In the genomic region with DNA sequence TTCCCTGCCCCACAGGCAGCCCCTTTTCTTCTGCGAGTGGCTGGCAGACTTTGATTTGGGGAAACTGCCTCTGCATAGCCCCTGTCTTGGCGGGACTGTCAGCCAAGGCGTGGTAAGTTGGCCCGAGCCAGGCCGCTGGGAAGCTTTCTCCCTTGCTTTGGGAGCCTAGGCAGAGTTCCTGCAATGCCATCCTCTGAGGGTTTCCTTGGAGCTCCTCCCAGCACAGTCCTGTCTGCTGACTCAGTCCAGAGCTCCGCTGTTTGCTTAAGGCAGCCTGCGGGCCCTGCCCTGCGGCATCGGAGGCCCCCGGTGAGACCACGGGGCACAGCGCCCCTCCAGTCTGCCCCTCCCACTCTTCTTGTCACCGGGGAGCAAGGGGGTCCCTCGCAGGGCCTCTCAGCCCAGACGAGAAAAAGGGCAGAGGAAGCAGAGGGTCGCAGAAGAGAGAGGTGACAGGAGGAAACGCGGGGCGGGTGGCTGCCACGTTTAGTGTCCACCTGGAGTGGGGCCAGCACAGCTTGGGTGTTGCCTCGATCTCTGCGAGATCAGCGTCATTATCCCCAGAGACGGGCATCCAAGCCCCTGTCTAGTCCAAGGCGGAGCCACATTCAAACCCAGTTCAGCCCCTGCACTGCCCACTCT, we compare ENCODE assay signal across 8 cellular contexts. TPM values are rescaled to one million over a fixed set of nuclear protein-coding genes. Genes with fewer than 3 reads are reported as not detected.
DNase-seq lines count a peak whose midpoint lies in the region; ATAC-seq and TF ChIP-seq lines count a peak whose summit lies in the region.

No MANE protein-coding gene starts in this region.

- ATAC-seq in Right ventricle myocardium inferior (peak; percentile 73), sciatic nerve (peak; percentile 85), HG03097 (IDR thresholded peaks at IDR 0.05; ENCODE audit: low FRiP score, unreplicated experiment) (no peak), HG03354 (IDR thresholded peaks at IDR 0.05; ENCODE audit: poor library complexity, severe bottlenecking, unreplicated experiment) (no peak)

- in situ Hi-C loops in GM13977 (cut with MboI; ENCODE audit: low pct_unique_long_range_greater_than_20kb, low sequenced_read_pairs, unreplicated experiment) = no loop called here

- intact Hi-C loops in Right ventricle myocardium inferior (cut with DNase I) = no loop called here
- intact Hi-C loops in sciatic nerve (cut with DNase I) = no loop called here

- no peak for TF ChIP-seq CTCF in GM13977 (IDR thresholded peaks at IDR 0.05; ENCODE audit: extremely low read depth, insufficient read depth, missing control alignments)
- TF ChIP-seq CTCF in GM20000 (IDR thresholded peaks at IDR 0.05; ENCODE audit: extremely low read depth, missing control alignments) = no peak

- DNase-seq in GM04503 (ENCODE audit: low read depth) (peak; percentile 57), RKO (ENCODE audit: low spot score) (peak; percentile 76), Right ventricle myocardium inferior (ENCODE audit: missing footprints) (peak; percentile 81), sciatic nerve (ENCODE audit: low spot score) (peak; percentile 72), GM13977 (ENCODE audit: low spot score) (no peak), GM20000 (ENCODE audit: low spot score) (no peak)

RNA-seq across cellular contexts. Expression of a gene that starts 58.9 kb away (rescaled TPM):
- total RNA-seq in Right ventricle myocardium inferior (3.8 TPM), sciatic nerve (31.7 TPM)

Comparison
In these comparisons a context has a peak if more than half of its experiments do, and no peak if none do; other contexts are left out.
1. DNase-seq: peak in GM04503 (single experiment), RKO (single experiment), Right ventricle myocardium inferior (single experiment) and sciatic nerve (single experiment); none in GM13977 (single experiment) and GM20000 (single experiment).
2. ATAC-seq: peak in Right ventricle myocardium inferior (single experiment) and sciatic nerve (single experiment); none in HG03097 (single experiment) and HG03354 (single experiment).